8 cellular contexts compared by ENCODE assay signal in genomic region chr3:14598143-14598569, GRCh38. TPM values are rescaled to one million over a fixed set of nuclear protein-coding genes. Genes with fewer than 3 reads are reported as not detected.
DNase-seq lines count a peak whose midpoint lies in the region; ATAC-seq, FAIRE-seq and TF ChIP-seq lines count a peak whose summit lies in the region.
"Had no signal": no experiment of that assay in that cellular context is flagged by ENCODE, and none has a peak within 500 bp of the region (broad histone marks: within the 10 kb centered on the region; RNA-seq: fewer than 3 reads in every experiment).

No MANE protein-coding gene starts in this region.

- in situ Hi-C loops in GM12878 (cut with MboI), result no loop called here

- no peak overlapping the region for H3K9ac ChIP-seq in GM12878 (ENCODE audit: control insufficient read depth, insufficient read depth, low read length)

- peaks cover 0 to 10% (median 9%) of the 10 kb centered on the region in 3 donors for H3K4me1 Mint-ChIP-seq in T-cell
- H3K4me1 Mint-ChIP-seq in neural crest cell, result peaks cover 25% of the 10 kb centered on the region

- H3K27me3 ChIP-seq in GM12878 (replicated peaks in 1 of 2; ENCODE audit: control insufficient read depth in 2 of 2, insufficient read depth in 2 of 2, low read length in 1 of 2), result peaks cover 6 to 8% of the 10 kb centered on the region in 2 experiments

- intact Hi-C loops in GM12878 (cut with micrococcal nuclease; ENCODE audit: unreplicated experiment), result no loop called here

- DNase-seq in HK-2 (ENCODE audit: unreplicated experiment) (peak; percentile 25), T-cell (peak in 29 of 34 experiments; percentile 1 to 55 (median 32)), GM12878 (ENCODE audit: low read depth, low spot score) (no peak), neural crest cell (ENCODE audit: low read depth, low spot score) (peak; percentile 61), NCI-H1048 (lab: John Stamatoyannopoulos, UW) (no peak)

- no peak for TF ChIP-seq CTCF in GM12878 (IDR thresholded peaks at IDR 0.05 in 2 of 3, conservative IDR thresholded peaks at IDR 0.05 in 1 of 3; ENCODE audit: control insufficient read depth in 2 of 3, extremely low read depth in 1 of 3, insufficient read depth in 1 of 3, low read depth in 3 of 3, low read length in 3 of 3)
- TF ChIP-seq CTCF in neural crest cell (conservative IDR thresholded peaks at IDR 0.05), result no peak

- H3K36me3 Mint-ChIP-seq in T-cell (no peaks in the 10 kb centered on the region), neural crest cell (ENCODE audit: low read depth) (no peaks in the 10 kb centered on the region)

- no peaks in the 10 kb centered on the region for H3K36me3 ChIP-seq in GM12878 (ENCODE audit: control insufficient read depth in 2 of 2, insufficient read depth in 2 of 2, low read length in 1 of 2)

- H3K79me2 ChIP-seq in GM12878 (ENCODE audit: control insufficient read depth, insufficient read depth, low read length), result no peaks in the 10 kb centered on the region

- no peak for FAIRE-seq in GM12878 (lab: Jason Lieb, UNC)

- no peaks in the 10 kb centered on the region for H4K20me1 ChIP-seq in GM12878 (ENCODE audit: control insufficient read depth, insufficient read depth)

- H3K27ac Mint-ChIP-seq in T-cell (no peak overlapping the region), neural crest cell (ENCODE audit: unreplicated experiment) (no peak overlapping the region)

- WGBS in GM12878 (ENCODE audit: insufficient coverage, insufficient replicate concordance, low lambda C conversion rate, missing lambda C conversion rate), result 47% methylated on average over 9 of the region's 9 CpGs

- H3K9me3 Mint-ChIP-seq in T-cell, result peaks cover 5 to 16% (median 12%) of the 10 kb centered on the region in 3 donors
- no peaks in the 10 kb centered on the region for H3K9me3 Mint-ChIP-seq in neural crest cell

- H3K4me3 Mint-ChIP-seq in T-cell, result no peak overlapping the region
- H3K4me3 Mint-ChIP-seq in neural crest cell, result peak overlapping the region; percentile 18

- TF ChIP-seq RAD21 in GM12878 (IDR thresholded peaks at IDR 0.05; ENCODE audit: insufficient read depth, low read depth, low read length), result no peak

- no peak for TF ChIP-seq POLR2A in GM12878 (IDR thresholded peaks at IDR 0.05; ENCODE audit: low read depth, low read length)

- POLR2A ChIA-PET in T-cell (lab: Charles Lee) (no interaction called here), GM12878 (lab: Charles Lee) (no interaction called here)

- SMC1A ChIA-PET in GM12878 (lab: Charles Lee; ENCODE audit: uncharacterized antibody, unreplicated experiment), result no interaction called here

- peak; percentile 27 to 73 (median 42) for ATAC-seq in T-cell (replicated peaks in 1 of 4)
- ATAC-seq in GM12878, result peak; percentile 50; the same call in 2 of the 3 replicates
- ATAC-seq in esophagus mucosa, result no peak
- no peak for ATAC-seq in GM21737 (IDR thresholded peaks at IDR 0.05; ENCODE audit: unreplicated experiment)

- no peak for TF ChIP-seq EP300 in GM12878 (IDR thresholded peaks at IDR 0.05; ENCODE audit: borderline replicate concordance in 1 of 2, control insufficient read depth in 1 of 2, low read depth in 2 of 2, low read length in 2 of 2)

- H3K9me3 ChIP-seq in GM12878 (replicated peaks; ENCODE audit: control insufficient read depth, insufficient read depth, low read length), result no peaks in the 10 kb centered on the region

- peaks cover 53 to 66% of the 10 kb centered on the region in 2 donors for H3K27me3 Mint-ChIP-seq in T-cell
- H3K27me3 Mint-ChIP-seq in neural crest cell (ENCODE audit: low read depth), result peaks cover 50% of the 10 kb centered on the region

- no peaks in the 10 kb centered on the region for H3K4me1 ChIP-seq in GM12878 (ENCODE audit: control insufficient read depth, insufficient read depth, low read length)

- no TSS peak for BruUV-seq in GM12878 (replicated peaks; lab: Mats Ljungman, UMichigan)

- no peak overlapping the region for H3K27ac ChIP-seq in GM12878 (ENCODE audit: control insufficient read depth, insufficient read depth)

- RAD21 ChIA-PET in GM12878 (lab: Charles Lee; ENCODE audit: unreplicated experiment), result no interaction called here

- no peak overlapping the region for H3K4me3 ChIP-seq in GM12878
- H3K4me3 ChIP-seq: lung had no signal

- no peak overlapping the region for H3K4me2 ChIP-seq in GM12878 (ENCODE audit: control insufficient read depth, insufficient read depth)

- CTCF ChIA-PET in T-cell (lab: Charles Lee), result no interaction called here
- CTCF ChIA-PET in GM12878 (lab: Yijun Ruan, JAX), result interaction anchor here (0.5 kb wide), 1 partner anchor 99 kb away, joined by 3 read pairs; no protein-coding TSS in a partner anchor

- H2AFZ ChIP-seq in GM12878 (ENCODE audit: control insufficient read depth, low read depth, low read length), result no peak overlapping the region

TF ChIP-seq in GM12878, 131 proteins besides CTCF, POLR2A, EP300 and RAD21:
- TF ChIP-seq PAX5 (IDR thresholded peaks at IDR 0.05; ENCODE audit: borderline replicate concordance, low read depth, low read length) (no peak), REST (IDR thresholded peaks at IDR 0.05; ENCODE audit: low read depth, low read length) (peak; percentile 98), TCF7 (IDR thresholded peaks at IDR 0.05; ENCODE audit: borderline replicate concordance) (peak; percentile 72), BHLHE40 (IDR thresholded peaks at IDR 0.05; ENCODE audit: borderline replicate concordance in 1 of 2, low read depth in 2 of 2, low read length in 1 of 2) (no peak)

RNA-seq across cellular contexts. Expression of gene CCDC174, which starts 53.4 kb away (rescaled TPM):
- total RNA-seq in T-cell (10 to 100 TPM; 36.1 to 48.9 (median 40.6) TPM), GM12878 (2014; rRNA removed) (13.6 and 15.7 TPM in 2 replicates), GM12878 (2014; rRNA removed; fragmentation: Illumina TruSeq; extraction: Trizol) (22.2 and 23.2 TPM in 2 replicates), GM12878 (2021) (17.0 and 17.9 TPM in 2 replicates), neural crest cell (18.5 and 21.1 TPM in 2 replicates), esophagus mucosa (9.9 TPM)
- 74.0 and 82.4 TPM in 2 replicates for total RNA-seq in GM12878 (2013; cell fraction: nucleolus; rRNA removed)
- polyA plus RNA-seq in GM12878 (2011; ENCODE audit: low read depth), result 10.9 TPM
- polyA plus RNA-seq in GM12878 (2011; rRNA removed) (11.6 and 13.5 TPM in 2 replicates), GM12878 (2014; fragmentation: Illumina TruSeq; extraction: Trizol) (30.3 and 40.6 TPM in 2 replicates), GM12878 (2014; fragmentation: Nextera tagmentation; extraction: Ambion mirVana) (10 to 100 TPM; 26.1 to 31.3 TPM), GM12878 (2014; rRNA removed) (10.5 and 14.1 TPM in 2 replicates), GM12878 (2016; fragmentation: Nextera tagmentation; extraction: Ambion mirVana) (10 to 100 TPM; 18.8 to 19.5 TPM)
- polyA plus RNA-seq in GM12878 (2011; cell fraction: cytosol; rRNA removed), result 6.3 and 7.5 TPM in 2 replicates
- polyA plus RNA-seq in GM12878 (2011; cell fraction: nucleus; rRNA removed), result 32.6 and 36.4 TPM in 2 replicates
- 17.1 and 23.4 TPM in 2 replicates for polyA plus RNA-seq in GM12878 (2012)
- 6.5 and 7.7 TPM in 2 replicates for polyA minus RNA-seq in GM12878 (2011; rRNA and poly(A)+ RNA removed)
- 2.8 and 3.5 TPM in 2 replicates for polyA minus RNA-seq in GM12878 (2011; cell fraction: cytosol; rRNA and poly(A)+ RNA removed)
- 8.6 and 15.8 TPM in 2 replicates for polyA minus RNA-seq in GM12878 (2011; cell fraction: nucleus; rRNA and poly(A)+ RNA removed)

RNA-seq across cellular contexts. Expression of gene GRIP2, which starts 58.0 kb away (rescaled TPM):
- total RNA-seq in T-cell, result under 1 TPM in 1 of 5 donors, not detected in 4; 0.20 TPM
- total RNA-seq in GM12878 (2013; cell fraction: nucleolus; rRNA removed), result not detected in 2 replicates
- not detected in 2 replicates for total RNA-seq in GM12878 (2014; rRNA removed)
- total RNA-seq in GM12878 (2014; rRNA removed; fragmentation: Illumina TruSeq; extraction: Trizol), result not detected in 2 replicates
- total RNA-seq in GM12878 (2021), result not detected in 2 replicates
- not detected for polyA plus RNA-seq in GM12878 (2011; ENCODE audit: low read depth)
- not detected in 2 replicates for polyA plus RNA-seq in GM12878 (2011; rRNA removed)
- not detected in 2 replicates for polyA plus RNA-seq in GM12878 (2011; cell fraction: cytosol; rRNA removed)
- polyA plus RNA-seq in GM12878 (2011; cell fraction: nucleus; rRNA removed), result not detected in 2 replicates
- 0.03 TPM in 1 of 2 replicates, not detected in the other for polyA plus RNA-seq in GM12878 (2012)
- not detected in 2 replicates for polyA plus RNA-seq in GM12878 (2014; fragmentation: Illumina TruSeq; extraction: Trizol)
- polyA plus RNA-seq in GM12878 (2014; fragmentation: Nextera tagmentation; extraction: Ambion mirVana), result not detected
- not detected in 2 replicates for polyA plus RNA-seq in GM12878 (2014; rRNA removed)
- not detected for polyA plus RNA-seq in GM12878 (2016; fragmentation: Nextera tagmentation; extraction: Ambion mirVana)
- not detected in 2 replicates for polyA minus RNA-seq in GM12878 (2011; rRNA and poly(A)+ RNA removed)
- polyA minus RNA-seq in GM12878 (2011; cell fraction: cytosol; rRNA and poly(A)+ RNA removed), result not detected in 2 replicates
- polyA minus RNA-seq in GM12878 (2011; cell fraction: nucleus; rRNA and poly(A)+ RNA removed), result not detected in 2 replicates
- total RNA-seq in neural crest cell, result 3.2 and 3.6 TPM in 2 replicates
- total RNA-seq in esophagus mucosa, result 2.0 TPM

Comparison
In these comparisons a context has a peak if more than half of its experiments do, and no peak if none do; other contexts are left out.
1. DNase-seq: peak in HK-2 (single experiment), T-cell (29 of 34) and neural crest cell (single experiment); none in GM12878 (single experiment) and NCI-H1048 (single experiment).
2. ATAC-seq: peak in T-cell (4 of 4) and GM12878 (single experiment); none in esophagus mucosa (single experiment) and GM21737 (single experiment).